Comparison of ENCODE assay signal across 1 cellular context in genomic region chr19:45863840-45864628, GRCh38.
TF ChIP-seq lines count a peak whose summit lies in the region.

Gene FOXA3, plus strand, starts transcription at chr19:45864326. Its CDS starts 131 bp downstream, at chr19:45864457.

TF ChIP-seq in HepG2, 621 proteins besides CTCF, POLR2A, EP300 and RAD21 (continued from another document and continues in another):
- TF ChIP-seq PRDM4 (CRISPR knock-in tag; IDR thresholded peaks at IDR 0.05; ENCODE audit: borderline replicate concordance) (no peak), ZBTB43 (CRISPR knock-in tag; conservative IDR thresholded peaks at IDR 0.05) (no peak), ZMAT5 (CRISPR knock-in tag; IDR thresholded peaks at IDR 0.05; ENCODE audit: borderline replicate concordance, low read depth) (no peak), KDM5B (CRISPR knock-in tag; IDR thresholded peaks at IDR 0.05; ENCODE audit: borderline replicate concordance) (no peak), ZNF83 (CRISPR knock-in tag; IDR thresholded peaks at IDR 0.05; ENCODE audit: borderline replicate concordance) (no peak), CEBPZ (IDR thresholded peaks at IDR 0.05; ENCODE audit: low read length) (no peak), ATAD3A (CRISPR knock-in tag; IDR thresholded peaks at IDR 0.05) (no peak), GFI1 (CRISPR knock-in tag; IDR thresholded peaks at IDR 0.05; ENCODE audit: borderline replicate concordance) (0 out of 2 replicates have a peak, but pooled peaks have one; percentile 14), ETS1 (CRISPR knock-in tag; IDR thresholded peaks at IDR 0.05) (no peak), ZSCAN22 (CRISPR knock-in tag; IDR thresholded peaks at IDR 0.05) (no peak), BCL3 (CRISPR knock-in tag; IDR thresholded peaks at IDR 0.05) (no peak), NR2F2 (IDR thresholded peaks at IDR 0.05; ENCODE audit: borderline replicate concordance, low read depth) (no peak), ARID4A (CRISPR knock-in tag; IDR thresholded peaks at IDR 0.05; ENCODE audit: borderline replicate concordance) (peak; percentile 61), SMYD3 (CRISPR knock-in tag; IDR thresholded peaks at IDR 0.05) (no peak), CHCHD3 (CRISPR knock-in tag; IDR thresholded peaks at IDR 0.05) (no peak), ZNF101 (CRISPR knock-in tag; IDR thresholded peaks at IDR 0.05; ENCODE audit: borderline replicate concordance, low read depth) (no peak), MLXIP (CRISPR knock-in tag; IDR thresholded peaks at IDR 0.05; ENCODE audit: borderline replicate concordance) (no peak), ATF6 (CRISPR knock-in tag; conservative IDR thresholded peaks at IDR 0.05) (peak; percentile 29; the same call in 1 of the 2 replicates), KMT2B (CRISPR knock-in tag; IDR thresholded peaks at IDR 0.05) (no peak), ZFY (CRISPR knock-in tag; IDR thresholded peaks at IDR 0.05) (no peak; the same call in 1 of the 2 replicates), ZNF34 (CRISPR knock-in tag; IDR thresholded peaks at IDR 0.05; ENCODE audit: borderline replicate concordance) (no peak), ZZZ3 (CRISPR knock-in tag; IDR thresholded peaks at IDR 0.05; ENCODE audit: borderline replicate concordance) (no peak), ZNF292 (CRISPR knock-in tag; IDR thresholded peaks at IDR 0.05; ENCODE audit: borderline replicate concordance, low read depth) (no peak)
